12 cellular contexts compared by ENCODE assay signal in genomic region chr10:75606203-75606779, GRCh38.
DNase-seq lines count a peak whose midpoint lies in the region; ATAC-seq, FAIRE-seq and TF ChIP-seq lines count a peak whose summit lies in the region.
"Had no signal": no experiment of that assay in that cellular context is flagged by ENCODE, and none has a peak within 500 bp of the region (broad histone marks: within the 10 kb centered on the region; RNA-seq: fewer than 3 reads in every experiment).

No MANE protein-coding gene starts in this region.

- TF ChIP-seq POLR2A in H54 (IDR thresholded peaks at IDR 0.05; ENCODE audit: low read depth, low read length), result no peak

- H3K9me3 ChIP-seq in pancreas, result no peaks in the 10 kb centered on the region

- peaks cover 5 to 20% (median 6%) of the 10 kb centered on the region in 3 donors for H3K4me1 ChIP-seq in pancreas

- WGBS in pancreas, 2 donors, result 21 to 24% methylated on average over 5 of the region's 5 CpGs

- H3K36me3 ChIP-seq in pancreas, result no peaks in the 10 kb centered on the region

- ATAC-seq in GM19023 (IDR thresholded peaks at IDR 0.05; ENCODE audit: unreplicated experiment), result peak; percentile 55
- ATAC-seq in HG03432 (IDR thresholded peaks at IDR 0.05; ENCODE audit: unreplicated experiment), result peak; percentile 68
- peak; percentile 76 to 89 (median 84) for ATAC-seq in pancreas

- H3K27me3 ChIP-seq in pancreas, result no peaks in the 10 kb centered on the region

- intact Hi-C loops in pancreas (cut with DNase I), result no loop called here

- H3K27ac ChIP-seq in pancreas, result peak overlapping the region in 2 of 4 donors; percentile 62 to 66
- H3K27ac ChIP-seq: skin epidermis had no signal

- FAIRE-seq in H54 (lab: Jason Lieb, UNC) (peak; percentile 41), pancreas (lab: Jason Lieb, UNC) (no peak), HTR-8/SVneo (lab: Jason Lieb, UNC) (no peak)

- peak overlapping the region in 1 of 4 donors; percentile 15 for H3K4me3 ChIP-seq in pancreas
- H3K4me3 ChIP-seq: skin epidermis had no signal

- DNase-seq in H54 (ENCODE audit: insufficient read length, low spot score), result no peak
- no peak for DNase-seq in pancreas
- no peak for DNase-seq in GOT3 (lab: John Stamatoyannopoulos, UW)
- no peak for DNase-seq in inferior parietal cortex (ENCODE audit: extremely low spot score)
- no peak for DNase-seq in HTR-8/SVneo (ENCODE audit: insufficient read length, low spot score)
- DNase-seq in SIG-M5 treated with dmso at 0.1 percent for 504 hours (lab: John Stamatoyannopoulos, UW; ENCODE audit: unreplicated experiment), result no peak
- DNase-seq: effector CD4-positive, alpha-beta T cell; hypothalamus; NCI-H146 had no signal

- no peak for TF ChIP-seq CTCF in pancreas (IDR thresholded peaks at IDR 0.05)
